ENCODE assay signal across 26 cellular contexts in the genomic region with DNA sequence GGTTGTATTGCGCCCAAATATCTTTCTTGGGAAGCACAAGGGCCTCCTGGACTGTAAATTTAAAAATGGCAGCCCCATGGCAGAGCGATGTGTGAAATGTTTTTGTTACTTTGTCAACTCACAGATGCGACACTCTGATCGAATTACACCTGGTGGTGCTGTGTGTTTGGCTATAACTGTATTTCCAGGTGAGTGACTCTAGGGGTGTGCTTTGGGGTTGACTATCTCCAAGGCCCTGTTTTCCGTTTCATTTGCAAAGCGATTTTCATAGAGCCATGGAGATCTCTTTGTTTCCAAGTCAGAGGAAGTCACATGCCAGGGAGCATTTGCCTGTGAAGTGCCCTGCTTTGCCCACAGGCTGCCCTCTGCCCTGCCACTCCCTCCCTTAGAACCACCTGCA.
"Had no signal": no experiment of that assay in that cellular context is flagged by ENCODE, and none has a peak within 500 bp of the region (broad histone marks: within the 10 kb centered on the region; RNA-seq: fewer than 3 reads in every experiment).

No MANE protein-coding gene starts in this region.

- H3K36me3 ChIP-seq: gastrocnemius medialis, heart right ventricle, left ventricle myocardium inferior, right lobe of liver, spleen, thoracic aorta, transverse colon had no signal

- H3K27me3 ChIP-seq: gastrocnemius medialis, right lobe of liver had no signal

- H3K36me3 Mint-ChIP-seq: naive B cell; stimulated activated memory B cell treated with anti-CD40 and anti-IgM and Interleukin-4, amounts not matched to agents 10 μg/mL and 1 μg/mL and 100 μg/mL, for 72 hours had no signal

- FAIRE-seq: endometrium had no signal

- H3K27ac Mint-ChIP-seq: naive B cell; nephron; stimulated activated memory B cell treated with anti-CD40 and anti-IgM and Interleukin-4, amounts not matched to agents 10 μg/mL and 1 μg/mL and 100 μg/mL, for 72 hours; stimulated activated naive CD8-positive, alpha-beta T cell treated with anti-CD3 and anti-CD28 coated beads, Interleukin-15, Interleukin-2, amounts not matched to agents 100 ng/mL and 50 ng/mL, for 24 hours had no signal

- DNase-seq: cortex of kidney; dorsolateral prefrontal cortex; effector CD8-positive, alpha-beta T cell; gastrocnemius medialis; heart right ventricle; islet precursor cell; left ventricle myocardium inferior; mesenchymal stem cell; naive B cell; occipital lobe; psoas muscle; retina; right lobe of liver; spleen; stimulated activated CD4-positive, alpha-beta T cell treated with anti-CD3 and anti-CD28 coated beads, Interleukin-15, amount 100 ng/mL, for 24 hours; stimulated activated CD4-positive, alpha-beta T cell treated with anti-CD3 and anti-CD28 coated beads, Interleukin-1b, Interleukin-23, amount 100 ng/mL, for 48 hours; stimulated activated CD4-positive, alpha-beta T cell treated with anti-CD3 and anti-CD28 coated beads, Interleukin-4, amount 100 ng/mL, for 24 hours; transverse colon had no signal

- H3K4me3 Mint-ChIP-seq: naive B cell; nephron; stimulated activated memory B cell treated with anti-CD40 and anti-IgM and Interleukin-4, amounts not matched to agents 10 μg/mL and 1 μg/mL and 100 μg/mL, for 72 hours; stimulated activated naive CD8-positive, alpha-beta T cell treated with anti-CD3 and anti-CD28 coated beads, Interleukin-15, Interleukin-2, amounts not matched to agents 100 ng/mL and 50 ng/mL, for 24 hours had no signal

- H3K4me1 ChIP-seq: parathyroid adenoma, right lobe of liver had no signal

- H3K9ac ChIP-seq: parathyroid adenoma had no signal

- H3K4me1 Mint-ChIP-seq: naive B cell; stimulated activated memory B cell treated with anti-CD40 and anti-IgM and Interleukin-4, amounts not matched to agents 10 μg/mL and 1 μg/mL and 100 μg/mL, for 72 hours had no signal

- H3K27ac ChIP-seq: gastrocnemius medialis, left ventricle myocardium inferior, parathyroid adenoma, psoas muscle, right lobe of liver, spleen, thoracic aorta, transverse colon had no signal

- H3K9me3 Mint-ChIP-seq: nephron; stimulated activated memory B cell treated with anti-CD40 and anti-IgM and Interleukin-4, amounts not matched to agents 10 μg/mL and 1 μg/mL and 100 μg/mL, for 72 hours; stimulated activated naive CD8-positive, alpha-beta T cell treated with anti-CD3 and anti-CD28 coated beads, Interleukin-15, Interleukin-2, amounts not matched to agents 100 ng/mL and 50 ng/mL, for 24 hours had no signal

- H3K9me3 ChIP-seq: gastrocnemius medialis, heart right ventricle, left ventricle myocardium inferior, psoas muscle, right lobe of liver, spleen, thoracic aorta, transverse colon had no signal

- H3K79me2 ChIP-seq: parathyroid adenoma had no signal

- H3K4me3 ChIP-seq: gastrocnemius medialis, heart right ventricle, left ventricle myocardium inferior, lung, psoas muscle, right lobe of liver, spleen, thoracic aorta, transverse colon had no signal

- H2AFZ ChIP-seq: parathyroid adenoma had no signal

- ATAC-seq: esophagus mucosa; gastrocnemius medialis; psoas muscle; right lobe of liver; stimulated activated memory B cell treated with anti-CD40 and anti-IgM and Interleukin-4, amounts not matched to agents 10 μg/mL and 1 μg/mL and 100 μg/mL, for 72 hours had no signal
